Comparison of ENCODE assay signal across 8 cellular contexts in genomic region chr1:52348704-52349301, GRCh38. TPM values are rescaled to one million over a fixed set of nuclear protein-coding genes. Genes with fewer than 3 reads are reported as not detected.
A peak's percentile ranks its signal among the peaks of the same experiment; 100 is the strongest.
DNase-seq lines count a peak whose midpoint lies in the region; TF ChIP-seq lines count a peak whose summit lies in the region.

No MANE protein-coding gene starts in this region.

- H3K27ac ChIP-seq in Peyer's patch, result no peak overlapping the region

- no peaks in the 10 kb centered on the region for H3K4me1 ChIP-seq in Peyer's patch

- no peak for TF ChIP-seq POLR2A in Peyer's patch (IDR thresholded peaks at IDR 0.05)

- in situ Hi-C loops in ACHN (cut with HindIII; ENCODE audit: low pct_ligation_motif_present, low pct_unique_long_range_greater_than_20kb, low sequenced_read_pairs), result no loop called here

- no peaks in the 10 kb centered on the region for H3K9me3 ChIP-seq in Peyer's patch

- H3K36me3 Mint-ChIP-seq in immature natural killer cell, result peaks cover 4 to 7% (median 6%) of the 10 kb centered on the region in 3 donors

- peak; percentile 26 for DNase-seq in ACHN
- DNase-seq in HCEC 1CT, result peak; percentile 13
- peak in 31 of 56 donors; percentile 5 to 61 (median 27) for DNase-seq in amygdala (lab: John Stamatoyannopoulos, UW)
- DNase-seq in immature natural killer cell, result no peak
- no peak for DNase-seq in activated CD4-positive, CD25-positive, alpha-beta regulatory T cell (lab: John Stamatoyannopoulos, UW)
- DNase-seq in Peyer's patch, result no peak
- DNase-seq in stimulated activated CD4-positive, alpha-beta T cell treated with anti-CD3 and anti-CD28 coated beads, Interleukin-1b, Interleukin-23, amount 100 ng/mL, for 48 hours, result no peak
- DNase-seq in central memory CD4-positive, alpha-beta T cell, result no peak

- H3K36me3 ChIP-seq in Peyer's patch, result peaks cover 0 to 36% (median 0%) of the 10 kb centered on the region in 3 donors

- peaks cover 0 to 2% (median 2%) of the 10 kb centered on the region in 3 donors for H3K27me3 Mint-ChIP-seq in immature natural killer cell (ENCODE audit: low read depth in 3 of 3)

- no peak overlapping the region for H3K4me3 Mint-ChIP-seq in immature natural killer cell

- H3K9me3 Mint-ChIP-seq in immature natural killer cell, result no peaks in the 10 kb centered on the region

- H3K4me1 Mint-ChIP-seq in immature natural killer cell, result peaks cover 16 to 20% of the 10 kb centered on the region in 2 donors

- peak overlapping the region in 5 of 6 donors; percentile 50 to 87 (median 82) for H3K27ac Mint-ChIP-seq in immature natural killer cell

- no peak for TF ChIP-seq CTCF in Peyer's patch (IDR thresholded peaks at IDR 0.05)

- H3K27me3 ChIP-seq in Peyer's patch, result no peaks in the 10 kb centered on the region

- no peak overlapping the region for H3K4me3 ChIP-seq in Peyer's patch

RNA-seq across cellular contexts. Expression of gene CC2D1B, which starts 17.2 kb away (rescaled TPM):
- 10 to 100 TPM in 1 of 3 donors, 1 to 10 TPM in 2; 4.6 to 15.5 (median 4.8) TPM for polyA plus RNA-seq in immature natural killer cell
- 10 to 100 TPM; 48.4 to 61.2 (median 52.2) TPM for total RNA-seq in Peyer's patch

RNA-seq across cellular contexts. Expression of gene ORC1, which starts 55.4 kb away (rescaled TPM):
- polyA plus RNA-seq in immature natural killer cell, result 1 to 10 TPM in 1 of 3 donors, under 1 TPM in 2; 0.46 to 1.2 (median 0.58) TPM
- total RNA-seq in Peyer's patch, result 10 to 100 TPM in 1 of 4 donors, 1 to 10 TPM in 3; 1.5 to 19.0 (median 3.7) TPM

RNA-seq across cellular contexts. Expression of gene PRPF38A, which starts 55.6 kb away (rescaled TPM):
- 10 to 100 TPM; 34.3 to 56.6 (median 42.0) TPM for polyA plus RNA-seq in immature natural killer cell
- total RNA-seq in Peyer's patch, result 10 to 100 TPM; 14.2 to 20.6 (median 18.7) TPM

Comparison
In these comparisons a context has a peak if more than half of its experiments do, and no peak if none do; other contexts are left out.
1. DNase-seq: peak in ACHN (single experiment), HCEC 1CT (single experiment) and amygdala (31 of 56); none in immature natural killer cell (0 of 3), activated CD4-positive, CD25-positive, alpha-beta regulatory T cell (0 of 4), Peyer's patch (0 of 3), stimulated activated CD4-positive, alpha-beta T cell treated with anti-CD3 and anti-CD28 coated beads, Interleukin-1b, Interleukin-23, amount 100 ng/mL, for 48 hours (single experiment) and central memory CD4-positive, alpha-beta T cell (single experiment).